Comparison of ENCODE assay signal across 25 cellular contexts in the genomic region with DNA sequence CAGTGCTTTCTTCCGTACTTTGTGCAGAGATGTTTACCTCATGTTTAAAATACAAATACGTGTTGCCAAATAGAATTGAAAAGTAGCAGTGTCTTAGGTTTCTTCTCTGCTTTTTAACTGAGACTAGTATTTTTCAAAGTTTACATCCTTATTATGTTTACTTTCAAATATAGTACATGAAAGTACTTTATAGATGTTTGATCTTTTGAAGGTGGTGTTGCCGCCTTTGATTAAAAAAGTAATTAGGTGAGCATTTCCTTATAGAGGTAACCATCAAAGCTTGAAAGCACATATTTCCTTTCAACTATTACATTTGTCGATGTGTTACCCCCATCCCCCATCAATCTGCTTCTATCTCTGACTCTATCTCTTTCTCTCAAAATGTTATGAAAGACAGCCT.
DNase-seq lines count a peak whose midpoint lies in the region; ATAC-seq, FAIRE-seq and TF ChIP-seq lines count a peak whose summit lies in the region.
"Had no signal": no experiment of that assay in that cellular context is flagged by ENCODE, and none has a peak within 500 bp of the region (broad histone marks: within the 10 kb centered on the region; RNA-seq: fewer than 3 reads in every experiment).

No MANE protein-coding gene starts in this region.

- no peak for TF ChIP-seq CTCF in glutamatergic neuron (IDR thresholded peaks at IDR 0.05; ENCODE audit: partially characterized antibody, unreplicated experiment)

- peak overlapping the region; percentile 18 for H3K27ac Mint-ChIP-seq in activated naive CD4-positive, alpha-beta T cell treated with anti-CD3 and anti-CD28 coated beads, Interleukin-2, amount 50 U/mL, for 24 hours
- H3K27ac Mint-ChIP-seq in glutamatergic neuron (ENCODE audit: unreplicated experiment): peak overlapping the region; percentile 59

- peaks cover 0 to 2% of the 10 kb centered on the region in 2 donors for H3K36me3 ChIP-seq in small intestine (ENCODE audit: control insufficient read depth in 2 of 2, insufficient read depth in 2 of 2, low read length in 2 of 2)
- H3K36me3 ChIP-seq: HAP-1 had no signal

- no peaks in the 10 kb centered on the region for H3K27me3 ChIP-seq in small intestine (ENCODE audit: control insufficient read depth in 2 of 2, insufficient read depth in 2 of 2, low read length in 2 of 2)
- H3K27me3 ChIP-seq: BLaER1 treated with 17β-estradiol and CSF1 and Interleukin-3, amounts not matched to agents 10 nM and 100 nM had no signal

- WGBS in small intestine, 3 donors: 15 to 54% (median 26%) methylated on average over 4 of the region's 4 CpGs

- peaks cover 33% of the 10 kb centered on the region for H3K36me3 Mint-ChIP-seq in activated naive CD4-positive, alpha-beta T cell treated with anti-CD3 and anti-CD28 coated beads, Interleukin-2, amount 50 U/mL, for 24 hours
- peaks cover 5% of the 10 kb centered on the region for H3K36me3 Mint-ChIP-seq in glutamatergic neuron (ENCODE audit: unreplicated experiment)

- H3K9me3 ChIP-seq in small intestine (ENCODE audit: control insufficient read depth, low read depth): no peaks in the 10 kb centered on the region
- H3K9me3 ChIP-seq: HAP-1, SK-N-SH had no signal

- no peak for FAIRE-seq in small intestine (lab: Jason Lieb, UNC)
- FAIRE-seq: GM12878 had no signal

- no peaks in the 10 kb centered on the region for H3K27me3 Mint-ChIP-seq in activated naive CD4-positive, alpha-beta T cell treated with anti-CD3 and anti-CD28 coated beads, Interleukin-2, amount 50 U/mL, for 24 hours
- no peaks in the 10 kb centered on the region for H3K27me3 Mint-ChIP-seq in glutamatergic neuron (ENCODE audit: unreplicated experiment)

- DNase-seq in activated naive CD4-positive, alpha-beta T cell (lab: John Stamatoyannopoulos, UW): no peak
- DNase-seq in SW480 (ENCODE audit: low spot score) (peak; percentile 91), glutamatergic neuron (no peak), small intestine (peak; percentile 51), DMS153 treated with DMSO at 0.1 percent for 48 hours (lab: John Stamatoyannopoulos, UW; ENCODE audit: unreplicated experiment) (no peak), HK-2 (ENCODE audit: unreplicated experiment) (no peak)
- DNase-seq: DND-41, GM23248, KG1, NCI-H1092 treated with DMSO at 0.1 percent for 48 hours, NCI-H146, NCI-H2029 treated with DMSO at 0.1 percent for 48 hours, NCI-H345, NCI-H524, NCI-H82, SIG-M5, SK-N-SH had no signal

- no peak overlapping the region for H3K27ac ChIP-seq in small intestine (ENCODE audit: low read depth in 1 of 2, low read length in 1 of 2)
- H3K27ac ChIP-seq: 22Rv1; BLaER1 treated with 17β-estradiol and CSF1 and Interleukin-3, amounts not matched to agents 10 nM and 100 nM; GM23248; HL-60 had no signal

- no peaks in the 10 kb centered on the region for H3K9me3 Mint-ChIP-seq in activated naive CD4-positive, alpha-beta T cell treated with anti-CD3 and anti-CD28 coated beads, Interleukin-2, amount 50 U/mL, for 24 hours
- H3K9me3 Mint-ChIP-seq in glutamatergic neuron (ENCODE audit: unreplicated experiment): peaks cover 8% of the 10 kb centered on the region

- peaks cover 71% of the 10 kb centered on the region for H3K4me1 Mint-ChIP-seq in activated naive CD4-positive, alpha-beta T cell treated with anti-CD3 and anti-CD28 coated beads, Interleukin-2, amount 50 U/mL, for 24 hours
- H3K4me1 Mint-ChIP-seq in glutamatergic neuron (ENCODE audit: low read depth, unreplicated experiment): peaks cover 41% of the 10 kb centered on the region

- no peak for ATAC-seq in GM21576 (IDR thresholded peaks at IDR 0.05; ENCODE audit: unreplicated experiment)
- ATAC-seq: GM12878, Panc1 had no signal

- no peak overlapping the region for H3K4me3 ChIP-seq in small intestine (ENCODE audit: low read depth in 1 of 2, low read length in 2 of 2)
- H3K4me3 ChIP-seq: BLaER1 treated with 17β-estradiol and CSF1 and Interleukin-3, amounts not matched to agents 10 nM and 100 nM; GM12878; GM23248; HAP-1 had no signal

- peaks cover 0 to 3% of the 10 kb centered on the region in 2 donors for H3K4me1 ChIP-seq in small intestine (ENCODE audit: control insufficient read depth in 2 of 2, insufficient read depth in 1 of 2, low read depth in 1 of 2, low read length in 1 of 2)
- H3K4me1 ChIP-seq: HAP-1 had no signal

- H3K4me3 Mint-ChIP-seq in activated naive CD4-positive, alpha-beta T cell treated with anti-CD3 and anti-CD28 coated beads, Interleukin-2, amount 50 U/mL, for 24 hours: peak overlapping the region; percentile 33
- H3K4me3 Mint-ChIP-seq in glutamatergic neuron (ENCODE audit: unreplicated experiment): no peak overlapping the region

Comparison
In these comparisons a context has a peak if more than half of its experiments do, and no peak if none do; other contexts are left out.
1. DNase-seq: peak in SW480 (single experiment) and small intestine (single experiment); none in activated naive CD4-positive, alpha-beta T cell (0 of 4), glutamatergic neuron (single experiment), DMS153 treated with DMSO at 0.1 percent for 48 hours (single experiment) and HK-2 (single experiment).